Comparison of ENCODE assay signal across 13 cellular contexts in the genomic region with DNA sequence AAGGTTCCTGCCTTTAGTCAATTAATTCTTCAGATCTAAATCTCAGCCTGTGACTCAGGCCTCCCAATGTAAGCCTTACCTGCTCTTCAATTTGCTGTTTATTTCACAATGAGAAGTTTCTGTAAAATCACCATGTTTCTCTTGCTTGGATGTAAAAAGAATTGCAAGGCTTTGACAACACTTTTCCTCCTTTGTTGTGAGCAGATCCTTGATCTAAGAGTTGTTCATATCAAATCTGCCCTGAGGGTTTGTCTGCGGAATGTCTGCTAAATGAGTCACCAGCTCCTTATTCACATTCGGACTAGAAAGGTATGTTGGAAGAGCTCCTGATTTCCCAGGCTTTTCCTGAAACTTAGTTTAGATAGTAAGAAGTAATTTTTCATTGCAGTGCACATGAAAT.
DNase-seq lines count a peak whose midpoint lies in the region; ATAC-seq and TF ChIP-seq lines count a peak whose summit lies in the region.
"Had no signal": no experiment of that assay in that cellular context is flagged by ENCODE, and none has a peak within 500 bp of the region (broad histone marks: within the 10 kb centered on the region; RNA-seq: fewer than 3 reads in every experiment).

No MANE protein-coding gene starts in this region.

- intact Hi-C loops in activated T-helper 2 cell treated with anti-CD3 and anti-CD28 coated beads, Interferon-gamma antibody, Interleukin-2, Interleukin-4, amounts not matched to agents 10 μg/mL and 5 μg/mL and 100 μg/mL, durations not matched to agents 14 hours and 24 hours and 36 hours (cut with micrococcal nuclease), result no loop called here

- no peak overlapping the region for H3K4me3 Mint-ChIP-seq in activated T-helper 2 cell treated with anti-CD3 and anti-CD28 coated beads, Interferon-gamma antibody, Interleukin-2, Interleukin-4, amounts not matched to agents 10 μg/mL and 5 μg/mL and 100 μg/mL, durations not matched to agents 14 hours and 24 hours and 36 hours (ENCODE audit: low read depth)
- H3K4me3 Mint-ChIP-seq: effector memory CD8-positive, alpha-beta T cell; memory B cell had no signal

- H3K27ac ChIP-seq in RWPE1, result no peak overlapping the region; the same call in 1 of the 2 replicates

- POLR2A ChIA-PET in RWPE1 (lab: Yijun Ruan, JAX; ENCODE audit: low non-redundant PET), result no interaction called here

- no peaks in the 10 kb centered on the region for H3K4me1 Mint-ChIP-seq in activated T-helper 2 cell treated with anti-CD3 and anti-CD28 coated beads, Interferon-gamma antibody, Interleukin-2, Interleukin-4, amounts not matched to agents 10 μg/mL and 5 μg/mL and 100 μg/mL, durations not matched to agents 14 hours and 24 hours and 36 hours (ENCODE audit: low read depth)

- no peaks in the 10 kb centered on the region for H3K9me3 Mint-ChIP-seq in activated T-helper 2 cell treated with anti-CD3 and anti-CD28 coated beads, Interferon-gamma antibody, Interleukin-2, Interleukin-4, amounts not matched to agents 10 μg/mL and 5 μg/mL and 100 μg/mL, durations not matched to agents 14 hours and 24 hours and 36 hours
- H3K9me3 Mint-ChIP-seq: memory B cell had no signal

- DNase-seq in ELR (ENCODE audit: low read depth) (peak; percentile 99), RWPE1 (ENCODE audit: low spot score) (peak; percentile 63), omental fat pad (ENCODE audit: low spot score) (no peak), HT-29 (ENCODE audit: low spot score) (no peak)
- no peak for DNase-seq in activated T-helper 2 cell treated with anti-CD3 and anti-CD28 coated beads, Interferon-gamma antibody, Interleukin-2, Interleukin-4, amounts not matched to agents 10 μg/mL and 5 μg/mL and 100 μg/mL, durations not matched to agents 14 hours and 24 hours and 36 hours (ENCODE audit: low spot score)
- DNase-seq: activated CD4-positive, CD25-positive, alpha-beta regulatory T cell treated with anti-CD3 and anti-CD28 coated beads, Interleukin-2, amount 50 U/mL, for 72 hours; activated gamma-delta T cell treated with Interleukin-2 at 50 U/mL for 16 hours; effector memory CD8-positive, alpha-beta T cell; NCI-H1417 had no signal

- TF ChIP-seq CTCF in RWPE1 (conservative IDR thresholded peaks at IDR 0.05; ENCODE audit: low read depth) (no peak), omental fat pad (IDR thresholded peaks at IDR 0.05) (no peak)

- H3K27me3 Mint-ChIP-seq in activated T-helper 2 cell treated with anti-CD3 and anti-CD28 coated beads, Interferon-gamma antibody, Interleukin-2, Interleukin-4, amounts not matched to agents 10 μg/mL and 5 μg/mL and 100 μg/mL, durations not matched to agents 14 hours and 24 hours and 36 hours (ENCODE audit: low read depth), result no peaks in the 10 kb centered on the region
- H3K27me3 Mint-ChIP-seq: effector memory CD8-positive, alpha-beta T cell had no signal

- CTCF ChIA-PET in RWPE1 (lab: Yijun Ruan, JAX), result interaction anchor here (0.6 kb wide), 1 partner anchor 14 kb away, joined by 3 read pairs; no protein-coding TSS in a partner anchor

- H3K27ac Mint-ChIP-seq in activated T-helper 2 cell treated with anti-CD3 and anti-CD28 coated beads, Interferon-gamma antibody, Interleukin-2, Interleukin-4, amounts not matched to agents 10 μg/mL and 5 μg/mL and 100 μg/mL, durations not matched to agents 14 hours and 24 hours and 36 hours, result no peak overlapping the region
- H3K27ac Mint-ChIP-seq: effector memory CD8-positive, alpha-beta T cell; memory B cell had no signal

- no peaks in the 10 kb centered on the region for H3K36me3 Mint-ChIP-seq in activated T-helper 2 cell treated with anti-CD3 and anti-CD28 coated beads, Interferon-gamma antibody, Interleukin-2, Interleukin-4, amounts not matched to agents 10 μg/mL and 5 μg/mL and 100 μg/mL, durations not matched to agents 14 hours and 24 hours and 36 hours (ENCODE audit: low read depth)
- H3K36me3 Mint-ChIP-seq: memory B cell had no signal

- peak; percentile 71 for ATAC-seq in esophagus mucosa
- ATAC-seq in omental fat pad (ENCODE audit: low FRiP score), result peak; percentile 88
- ATAC-seq in HG03565 (IDR thresholded peaks at IDR 0.05; ENCODE audit: unreplicated experiment), result no peak
- no peak for ATAC-seq in GM18519 (IDR thresholded peaks at IDR 0.05; ENCODE audit: low FRiP score, unreplicated experiment)
- ATAC-seq: effector memory CD8-positive, alpha-beta T cell had no signal

Comparison
In these comparisons a context has a peak if more than half of its experiments do, and no peak if none do; other contexts are left out.
1. DNase-seq: peak in ELR (single experiment) and RWPE1 (single experiment); none in omental fat pad (single experiment), activated T-helper 2 cell treated with anti-CD3 and anti-CD28 coated beads, Interferon-gamma antibody, Interleukin-2, Interleukin-4, amounts not matched to agents 10 μg/mL and 5 μg/mL and 100 μg/mL, durations not matched to agents 14 hours and 24 hours and 36 hours (single experiment) and HT-29 (single experiment).
2. ATAC-seq: peak in esophagus mucosa (single experiment) and omental fat pad (single experiment); none in HG03565 (single experiment) and GM18519 (single experiment).